Comparison of ENCODE assay signal across 16 cellular contexts in genomic region chr1:29245261-29245660, GRCh38.
"Had no signal": no experiment of that assay in that cellular context is flagged by ENCODE, and none has a peak within 500 bp of the region (broad histone marks: within the 10 kb centered on the region; RNA-seq: fewer than 3 reads in every experiment).

No MANE protein-coding gene starts in this region.

- H3K36me3 ChIP-seq: cardiac muscle cell had no signal

- ATAC-seq: activated CD4-positive, CD25-positive, alpha-beta regulatory T cell treated with anti-CD3 and anti-CD28 coated beads, Interleukin-2, amount 50 U/mL, for 24 hours; activated CD8-positive, alpha-beta T cell treated with anti-CD3 and anti-CD28 coated beads for 36 hours had no signal

- H3K4me3 ChIP-seq: cardiac muscle cell, PC-9 had no signal

- DNase-seq: activated CD4-positive, alpha-beta T cell treated with anti-CD3 and anti-CD28 coated beads for 4 hours; activated CD8-positive, alpha-beta memory T cell treated with anti-CD3 and anti-CD28 coated beads, Interleukin-2, amount 50 U/mL, for 4 hours; cerebellar nuclear complex; KG1; NCI-H1092; NCI-H1930; NCI-H2227 treated with DMSO at 0.1 percent for 48 hours; NCI-H446 treated with DMSO at 0.1 percent for 48 hours; NCI-H524 treated with DMSO at 0.1 percent for 48 hours; NCI-H748 treated with DMSO at 0.1 percent for 48 hours; SHP77 treated with DMSO at 0.1 percent for 48 hours had no signal

- H3K27ac ChIP-seq: cardiac muscle cell, PC-9 had no signal

- H3K27me3 ChIP-seq: cardiac muscle cell had no signal

- FAIRE-seq: astrocyte had no signal
